In genomic region chr11:61446211-61446651, GRCh38 we compare ENCODE assay signal across 8 cellular contexts.
A peak's percentile ranks its signal among the peaks of the same experiment; 100 is the strongest.
DNase-seq lines count a peak whose midpoint lies in the region; ATAC-seq and TF ChIP-seq lines count a peak whose summit lies in the region.

No MANE protein-coding gene starts in this region.

- peaks cover 33% of the 10 kb centered on the region for H4K20me1 ChIP-seq in DND-41 (ENCODE audit: insufficient read depth, low read length)

- TF ChIP-seq CTCF in DND-41 (IDR thresholded peaks at IDR 0.05; ENCODE audit: borderline replicate concordance, extremely low read depth, low read length, poor library complexity, severe bottlenecking): peak; percentile 58

- DNase-seq in DND-41 (peak; percentile 58), NCI-H2227 treated with DMSO at 0.1 percent for 48 hours (lab: John Stamatoyannopoulos, UW) (peak; percentile 84), cerebellar cortex (ENCODE audit: low spot score) (peak; percentile 86), kidney tubule cell (ENCODE audit: low spot score) (peak; percentile 93)
- DNase-seq in activated CD4-positive, CD25-positive, alpha-beta regulatory T cell treated with anti-CD3 and anti-CD28 coated beads, Interleukin-2, amount 50 U/mL, for 72 hours: peak; percentile 68
- DNase-seq in stimulated activated CD4-positive, alpha-beta T cell treated with anti-CD3 and anti-CD28 coated beads, Interleukin-1b, Interleukin-23, amount 100 ng/mL, for 1 hour (ENCODE audit: low read depth in 2 of 2): peak; percentile 13 to 69

- ATAC-seq in DND-41 (ENCODE audit: insufficient read depth, low read depth): peak; percentile 80
- peak; percentile 64 for ATAC-seq in HG02885 (IDR thresholded peaks at IDR 0.05; ENCODE audit: poor library complexity, unreplicated experiment)
- ATAC-seq in GM18498 (IDR thresholded peaks at IDR 0.05; ENCODE audit: unreplicated experiment): no peak

- no peak overlapping the region for H3K9ac ChIP-seq in DND-41 (ENCODE audit: low read depth, low read length)

- H3K27ac ChIP-seq in DND-41 (ENCODE audit: low read length): no peak overlapping the region

- no peak overlapping the region for H3K4me3 ChIP-seq in DND-41 (ENCODE audit: low read depth in 1 of 2, low read length in 2 of 2)

- no peaks in the 10 kb centered on the region for H3K9me3 ChIP-seq in DND-41 (ENCODE audit: insufficient read depth, low read length, severe bottlenecking)

- H3K27me3 ChIP-seq in DND-41 (ENCODE audit: insufficient read depth, low read length, poor library complexity): no peaks in the 10 kb centered on the region

- no peaks in the 10 kb centered on the region for H3K4me1 ChIP-seq in DND-41 (ENCODE audit: insufficient read depth, low read length)

- no peak overlapping the region for H2AFZ ChIP-seq in DND-41 (ENCODE audit: low read depth, low read length)

- H3K36me3 ChIP-seq in DND-41 (ENCODE audit: insufficient read depth, low read length): peaks cover 90% of the 10 kb centered on the region

- H3K79me2 ChIP-seq in DND-41 (ENCODE audit: insufficient read depth, low read length): peaks cover 43% of the 10 kb centered on the region

- no peak overlapping the region for H3K4me2 ChIP-seq in DND-41 (ENCODE audit: insufficient read depth, low read length)

Comparison
In these comparisons a context has a peak if more than half of its experiments do, and no peak if none do; other contexts are left out.
1. DNase-seq: peak in every context shown above with its lines; median percentile 93 in kidney tubule cell; 86 in cerebellar cortex; 84 in NCI-H2227 treated with DMSO at 0.1 percent for 48 hours; 68 in activated CD4-positive, CD25-positive, alpha-beta regulatory T cell treated with anti-CD3 and anti-CD28 coated beads, Interleukin-2, amount 50 U/mL, for 72 hours; 58 in DND-41; 41 in stimulated activated CD4-positive, alpha-beta T cell treated with anti-CD3 and anti-CD28 coated beads, Interleukin-1b, Interleukin-23, amount 100 ng/mL, for 1 hour.